ENCODE assay signal across 10 cellular contexts in the genomic region with DNA sequence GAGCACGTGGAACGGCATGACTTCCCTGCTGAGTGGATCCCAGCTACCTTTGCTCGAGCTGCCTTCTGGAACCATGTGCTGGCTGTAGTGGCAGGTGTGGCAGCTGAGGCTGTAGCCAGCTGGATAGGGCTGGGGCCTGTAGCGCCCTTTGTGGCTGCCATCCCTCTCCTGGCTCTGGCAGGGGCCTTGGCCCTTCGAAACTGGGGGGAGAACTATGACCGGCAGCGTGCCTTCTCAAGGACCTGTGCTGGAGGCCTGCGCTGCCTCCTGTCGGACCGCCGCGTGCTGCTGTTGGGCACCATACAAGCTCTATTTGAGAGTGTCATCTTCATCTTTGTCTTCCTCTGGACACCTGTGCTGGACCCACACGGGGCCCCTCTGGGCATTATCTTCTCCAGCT. TPM values are rescaled to one million over a fixed set of nuclear protein-coding genes. Genes with fewer than 3 reads are reported as not detected.
A peak's percentile ranks its signal among the peaks of the same experiment; 100 is the strongest.
DNase-seq lines count a peak whose midpoint lies in the region; ATAC-seq and TF ChIP-seq lines count a peak whose summit lies in the region.
"Had no signal": no experiment of that assay in that cellular context is flagged by ENCODE, and none has a peak within 500 bp of the region (broad histone marks: within the 10 kb centered on the region; RNA-seq: fewer than 3 reads in every experiment).

No MANE protein-coding gene starts in this region.

- H3K4me3 Mint-ChIP-seq in activated CD4-positive, alpha-beta T cell treated with anti-CD3 and anti-CD28 coated beads, Interleukin-2, amount 10 ng/mL, durations not matched to agents 7 days and 5 days = peak overlapping the region; percentile 99
- H3K4me3 Mint-ChIP-seq in WTC11 = peak overlapping the region; percentile 93

- peak overlapping the region; percentile 94 for H3K27ac Mint-ChIP-seq in activated CD4-positive, alpha-beta T cell treated with anti-CD3 and anti-CD28 coated beads, Interleukin-2, amount 10 ng/mL, durations not matched to agents 7 days and 5 days
- no peak overlapping the region for H3K27ac Mint-ChIP-seq in WTC11

- peak overlapping the region in 2 of 5 donors; percentile 90 to 92 for H3K27ac ChIP-seq in stomach

- no peak for ATAC-seq in WTC11

- H3K4me3 ChIP-seq in foreskin fibroblast (ENCODE audit: low read depth in 1 of 2, low read length in 2 of 2) = peak overlapping the region; percentile 72 to 90
- H3K4me3 ChIP-seq in stomach = peak overlapping the region; percentile 74 to 95 (median 78)

- no peak for TF ChIP-seq POLR2A in stomach (IDR thresholded peaks at IDR 0.05)

- H3K27me3 ChIP-seq in stomach = no peaks in the 10 kb centered on the region

- H3K4me1 Mint-ChIP-seq in activated CD4-positive, alpha-beta T cell treated with anti-CD3 and anti-CD28 coated beads, Interleukin-2, amount 10 ng/mL, durations not matched to agents 7 days and 5 days = peaks cover 47% of the 10 kb centered on the region
- H3K4me1 Mint-ChIP-seq in WTC11 = peaks cover 20% of the 10 kb centered on the region

- no peaks in the 10 kb centered on the region for H3K9me3 ChIP-seq in stomach

- H3K36me3 ChIP-seq in stomach = peaks cover 9 to 33% (median 28%) of the 10 kb centered on the region in 4 donors

- intact Hi-C loops in stomach (cut with DNase I; ENCODE audit: low total_unique reads) = no loop called here

- peaks cover 29% of the 10 kb centered on the region for H3K36me3 Mint-ChIP-seq in activated CD4-positive, alpha-beta T cell treated with anti-CD3 and anti-CD28 coated beads, Interleukin-2, amount 10 ng/mL, durations not matched to agents 7 days and 5 days (ENCODE audit: low read depth)
- H3K36me3 Mint-ChIP-seq in WTC11 = peaks cover 4% of the 10 kb centered on the region; the same call in 1 of the 2 replicates

- no peaks in the 10 kb centered on the region for H3K9me3 Mint-ChIP-seq in activated CD4-positive, alpha-beta T cell treated with anti-CD3 and anti-CD28 coated beads, Interleukin-2, amount 10 ng/mL, durations not matched to agents 7 days and 5 days
- H3K9me3 Mint-ChIP-seq in WTC11 = no peaks in the 10 kb centered on the region

- 83 to 95% (median 89%) methylated on average over 4 to 13 of the region's 13 CpGs for WGBS in stomach, 5 donors

- TF ChIP-seq EP300 in stomach (IDR thresholded peaks at IDR 0.05) = no peak

- H3K27me3 Mint-ChIP-seq in activated CD4-positive, alpha-beta T cell treated with anti-CD3 and anti-CD28 coated beads, Interleukin-2, amount 10 ng/mL, durations not matched to agents 7 days and 5 days = no peaks in the 10 kb centered on the region
- H3K27me3 Mint-ChIP-seq in WTC11 (ENCODE audit: low read depth) = no peaks in the 10 kb centered on the region

- TF ChIP-seq CTCF in WTC11 (IDR thresholded peaks at IDR 0.05) = no peak
- TF ChIP-seq CTCF in foreskin fibroblast (IDR thresholded peaks at IDR 0.05; ENCODE audit: low read depth, low read length) = no peak
- no peak for TF ChIP-seq CTCF in stomach (IDR thresholded peaks at IDR 0.05)

- CTCF ChIA-PET in activated CD4-positive, alpha-beta T cell treated with anti-CD3 and anti-CD28 coated beads, Interleukin-2, amount 10 ng/mL, durations not matched to agents 7 days and 5 days (lab: Charles Lee) = interaction anchor here (0.5 to 2.4 kb wide), 8 partner anchors 8 to 215 kb away, joined by 3 to 9 read pairs (median 5); partner anchors contain the start of genes AAAS and ESPL1
- CTCF ChIA-PET in WTC11 (lab: Charles Lee) = interaction anchor here (0.9 to 12.6 kb wide), 4 partner anchors 12 to 68 kb away, joined by 3 to 188 read pairs (median 23); partner anchors contain the start of genes AAAS and ESPL1

- POLR2A ChIA-PET in activated CD4-positive, alpha-beta T cell treated with anti-CD3 and anti-CD28 coated beads, Interleukin-2, amount 10 ng/mL, durations not matched to agents 7 days and 5 days (lab: Charles Lee) = no interaction called here
- POLR2A ChIA-PET in WTC11 (lab: Charles Lee) = interaction anchor here (1.2 kb wide), 1 partner anchor 40 kb away, joined by 3 read pairs; no protein-coding TSS in a partner anchor

- H3K4me1 ChIP-seq in stomach = peaks cover 23 to 45% (median 31%) of the 10 kb centered on the region in 4 donors

- DNase-seq in activated CD4-positive, alpha-beta T cell treated with anti-CD3 and anti-CD28 coated beads, Interleukin-2, amount 10 ng/mL, durations not matched to agents 7 days and 5 days = no peak
- no peak for DNase-seq in activated CD4-positive, alpha-beta T cell treated with anti-CD3 and anti-CD28 coated beads for 48 hours
- DNase-seq in WTC11 (ENCODE audit: low spot score) (no peak), foreskin fibroblast (no peak), stomach (no peak), SK-N-DZ (ENCODE audit: low spot score) (no peak), Kasumi-1 (lab: John Stamatoyannopoulos, UW) (no peak), retina (no peak)
- DNase-seq: NCI-H2081 treated with DMSO at 0.1 percent for 48 hours; stimulated activated CD8-positive, alpha-beta memory T cell treated with anti-CD3 and anti-CD28 coated beads, Interleukin-4, amount 100 ng/mL, for 48 hours had no signal

TF ChIP-seq in WTC11, 78 proteins besides CTCF, POLR2A, EP300 and RAD21 (continues in another document):
- TF ChIP-seq ZNF416 (CRISPR knock-in tag; IDR thresholded peaks at IDR 0.05) = no peak
- no peak for TF ChIP-seq ARID4B (CRISPR knock-in tag; IDR thresholded peaks at IDR 0.05; ENCODE audit: borderline replicate concordance)

RNA-seq across cellular contexts. Expression of gene ESPL1, which starts 14.8 kb away (rescaled TPM):
- 100 to 1,000 TPM; 107 to 125 TPM for total RNA-seq in activated CD4-positive, alpha-beta T cell treated with anti-CD3 and anti-CD28 coated beads, Interleukin-2, amount 10 ng/mL, durations not matched to agents 7 days and 5 days
- total RNA-seq in WTC11 (2021) (41.5 to 61.4 TPM (median 48.5 TPM) in 3 replicates), stomach (10 to 100 TPM in 1 of 5 donors, 1 to 10 TPM in 4; 3.3 to 43.2 (median 6.6) TPM)
- polyA plus RNA-seq in stomach = 10 to 100 TPM in 1 of 3 donors, under 1 TPM in 2; 0.15 to 13.1 (median 0.75) TPM
- polyA plus RNA-seq in SK-N-DZ (2014; cell fraction: cytosol; rRNA removed) = 60.0 and 67.0 TPM in 2 replicates
- polyA plus RNA-seq in SK-N-DZ (2014; cell fraction: nucleus; rRNA removed) = 114 and 155 TPM in 2 replicates

RNA-seq across cellular contexts. Expression of gene RARG, which starts 21.3 kb away (rescaled TPM):
- total RNA-seq in activated CD4-positive, alpha-beta T cell treated with anti-CD3 and anti-CD28 coated beads, Interleukin-2, amount 10 ng/mL, durations not matched to agents 7 days and 5 days = 10 to 100 TPM; 58.3 to 59.7 TPM
- 68.1 to 77.2 TPM (median 69.7 TPM) in 3 replicates for total RNA-seq in WTC11 (2021)
- total RNA-seq in stomach = 10 to 100 TPM in 2 of 5 donors, 1 to 10 TPM in 3; 2.0 to 26.5 (median 9.5) TPM
- polyA plus RNA-seq in stomach = 10 to 100 TPM in 1 of 3 donors, 1 to 10 TPM in 2; 4.9 to 37.7 (median 9.6) TPM
- polyA plus RNA-seq in SK-N-DZ (2014; cell fraction: cytosol; rRNA removed) = 0.35 and 2.0 TPM in 2 replicates
- 1.9 and 2.2 TPM in 2 replicates for polyA plus RNA-seq in SK-N-DZ (2014; cell fraction: nucleus; rRNA removed)

RNA-seq across cellular contexts. Expression of gene PFDN5, which starts 42.0 kb away (rescaled TPM):
- total RNA-seq in activated CD4-positive, alpha-beta T cell treated with anti-CD3 and anti-CD28 coated beads, Interleukin-2, amount 10 ng/mL, durations not matched to agents 7 days and 5 days = 100 to 1,000 TPM; 305 to 335 TPM
- total RNA-seq in WTC11 (2021) (263 to 286 TPM (median 270 TPM) in 3 replicates), stomach (100 to 1,000 TPM; 207 to 623 (median 288) TPM)
- 1,000 to 10,000 TPM; 1,294 to 1,886 (median 1,325) TPM for polyA plus RNA-seq in stomach
- polyA plus RNA-seq in SK-N-DZ (2014; cell fraction: cytosol; rRNA removed) = 675 and 816 TPM in 2 replicates
- polyA plus RNA-seq in SK-N-DZ (2014; cell fraction: nucleus; rRNA removed) = 822 and 978 TPM in 2 replicates

RNA-seq across cellular contexts. Expression of gene MYG1, which starts 46.2 kb away (rescaled TPM):
- total RNA-seq in activated CD4-positive, alpha-beta T cell treated with anti-CD3 and anti-CD28 coated beads, Interleukin-2, amount 10 ng/mL, durations not matched to agents 7 days and 5 days = 10 to 100 TPM; 47.9 to 56.4 TPM
- 84.7 to 93.1 TPM (median 92.8 TPM) in 3 replicates for total RNA-seq in WTC11 (2021)
- 10 to 100 TPM; 16.0 to 33.9 (median 29.0) TPM for total RNA-seq in stomach
- polyA plus RNA-seq in stomach = 100 to 1,000 TPM in 1 of 3 donors, 10 to 100 TPM in 2; 89.5 to 120 (median 98.5) TPM
- 99.9 and 106 TPM in 2 replicates for polyA plus RNA-seq in SK-N-DZ (2014; cell fraction: cytosol; rRNA removed)
- polyA plus RNA-seq in SK-N-DZ (2014; cell fraction: nucleus; rRNA removed) = 62.8 and 70.8 TPM in 2 replicates

RNA-seq across cellular contexts. Expression of gene ITGB7, which starts 46.2 kb away (rescaled TPM):
- total RNA-seq in activated CD4-positive, alpha-beta T cell treated with anti-CD3 and anti-CD28 coated beads, Interleukin-2, amount 10 ng/mL, durations not matched to agents 7 days and 5 days = 100 to 1,000 TPM; 621 to 702 TPM
- 0.90 to 1.4 TPM (median 1.1 TPM) in 3 replicates for total RNA-seq in WTC11 (2021)
- 10 to 100 TPM in 1 of 5 donors, 1 to 10 TPM in 2, not detected in 2; 4.6 to 29.5 (median 5.7) TPM for total RNA-seq in stomach
- 1 to 10 TPM in 2 of 3 donors, under 1 TPM in 1; 0.56 to 3.8 (median 1.7) TPM for polyA plus RNA-seq in stomach
- polyA plus RNA-seq in SK-N-DZ (2014; cell fraction: cytosol; rRNA removed) = 0.14 TPM in 1 of 2 replicates, not detected in the other
- polyA plus RNA-seq in SK-N-DZ (2014; cell fraction: nucleus; rRNA removed) = not detected in 2 replicates
